Comparison of ENCODE assay signal across 2 cellular contexts in the genomic region with DNA sequence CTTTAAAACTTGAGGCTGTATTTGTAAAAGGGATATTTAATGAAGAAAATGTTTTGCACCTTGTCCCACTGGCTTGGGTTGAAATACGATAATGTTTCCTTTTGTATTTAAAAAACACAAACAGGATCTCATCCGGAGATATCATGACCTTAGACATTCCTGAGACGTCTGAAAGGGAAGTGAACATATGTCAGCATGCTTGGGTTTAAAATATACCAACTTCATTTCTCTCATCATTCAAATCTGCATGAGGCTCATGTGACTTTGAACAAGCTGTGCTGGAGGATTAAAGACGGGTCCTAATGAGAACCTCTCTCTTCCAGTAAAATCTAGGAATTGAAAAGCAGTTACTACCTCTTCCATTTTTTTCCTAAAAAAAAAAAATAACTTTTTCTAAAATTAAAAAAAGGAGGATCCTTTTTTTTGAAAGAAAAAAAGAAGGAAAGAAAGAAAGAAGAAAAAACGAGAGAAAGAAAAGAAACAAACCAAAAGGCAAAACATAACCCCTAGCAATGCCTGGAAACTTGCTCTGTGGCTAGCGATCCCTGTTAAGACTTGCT.
TF ChIP-seq lines count a peak whose summit lies in the region.

No MANE protein-coding gene starts in this region.

TF ChIP-seq in SK-N-SH, 30 proteins besides CTCF, POLR2A, EP300 and RAD21 (continued from another document):
- TF ChIP-seq, protein P1, sequence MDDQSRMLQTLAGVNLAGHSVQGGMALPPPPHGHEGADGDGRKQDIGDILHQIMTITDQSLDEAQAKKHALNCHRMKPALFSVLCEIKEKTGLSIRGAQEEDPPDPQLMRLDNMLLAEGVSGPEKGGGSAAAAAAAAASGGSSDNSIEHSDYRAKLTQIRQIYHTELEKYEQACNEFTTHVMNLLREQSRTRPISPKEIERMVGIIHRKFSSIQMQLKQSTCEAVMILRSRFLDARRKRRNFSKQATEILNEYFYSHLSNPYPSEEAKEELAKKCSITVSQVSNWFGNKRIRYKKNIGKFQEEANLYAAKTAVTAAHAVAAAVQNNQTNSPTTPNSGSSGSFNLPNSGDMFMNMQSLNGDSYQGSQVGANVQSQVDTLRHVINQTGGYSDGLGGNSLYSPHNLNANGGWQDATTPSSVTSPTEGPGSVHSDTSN (IDR thresholded peaks at IDR 0.05): no peak
- TF ChIP-seq JUND (IDR thresholded peaks at IDR 0.05) (no peak), MXI1 (IDR thresholded peaks at IDR 0.05; ENCODE audit: low read depth, low read length) (no peak), GATA2 (CRISPR knock-in tag; IDR thresholded peaks at IDR 0.05) (no peak), SIN3A (IDR thresholded peaks at IDR 0.05; ENCODE audit: borderline replicate concordance, low read depth, low read length) (no peak), RFX5 (IDR thresholded peaks at IDR 0.05; ENCODE audit: low read length) (no peak), RCOR1 (IDR thresholded peaks at IDR 0.05; ENCODE audit: low read length) (no peak), EZH2phosphoT487 (IDR thresholded peaks at IDR 0.05; ENCODE audit: borderline replicate concordance, low read depth) (no peak)

TF ChIP-seq in SK-N-SH treated with all-trans-retinoic acid at 6 μM for 48 hours, 23 proteins besides CTCF, POLR2A, EP300 and RAD21 (continued from another document):
- TF ChIP-seq, protein P2, sequence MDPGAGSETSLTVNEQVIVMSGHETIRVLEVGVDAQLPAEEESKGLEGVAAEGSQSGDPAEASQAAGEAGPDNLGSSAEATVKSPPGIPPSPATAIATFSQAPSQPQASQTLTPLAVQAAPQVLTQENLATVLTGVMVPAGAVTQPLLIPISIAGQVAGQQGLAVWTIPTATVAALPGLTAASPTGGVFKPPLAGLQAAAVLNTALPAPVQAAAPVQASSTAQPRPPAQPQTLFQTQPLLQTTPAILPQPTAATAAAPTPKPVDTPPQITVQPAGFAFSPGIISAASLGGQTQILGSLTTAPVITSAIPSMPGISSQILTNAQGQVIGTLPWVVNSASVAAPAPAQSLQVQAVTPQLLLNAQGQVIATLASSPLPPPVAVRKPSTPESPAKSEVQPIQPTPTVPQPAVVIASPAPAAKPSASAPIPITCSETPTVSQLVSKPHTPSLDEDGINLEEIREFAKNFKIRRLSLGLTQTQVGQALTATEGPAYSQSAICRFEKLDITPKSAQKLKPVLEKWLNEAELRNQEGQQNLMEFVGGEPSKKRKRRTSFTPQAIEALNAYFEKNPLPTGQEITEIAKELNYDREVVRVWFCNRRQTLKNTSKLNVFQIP (CRISPR knock-in tag; IDR thresholded peaks at IDR 0.05; ENCODE audit: borderline replicate concordance, low read depth): no peak
- TF ChIP-seq BACH2 (CRISPR knock-in tag; IDR thresholded peaks at IDR 0.05; ENCODE audit: borderline replicate concordance) (no peak), RARB (CRISPR knock-in tag; IDR thresholded peaks at IDR 0.05) (no peak), CSDC2 (CRISPR knock-in tag; IDR thresholded peaks at IDR 0.05) (no peak), SNAI2 (CRISPR knock-in tag; IDR thresholded peaks at IDR 0.05) (no peak), OSR1 (CRISPR knock-in tag; IDR thresholded peaks at IDR 0.05) (no peak), ZNF8 (CRISPR knock-in tag; IDR thresholded peaks at IDR 0.05) (no peak)
- TF ChIP-seq, protein P3, sequence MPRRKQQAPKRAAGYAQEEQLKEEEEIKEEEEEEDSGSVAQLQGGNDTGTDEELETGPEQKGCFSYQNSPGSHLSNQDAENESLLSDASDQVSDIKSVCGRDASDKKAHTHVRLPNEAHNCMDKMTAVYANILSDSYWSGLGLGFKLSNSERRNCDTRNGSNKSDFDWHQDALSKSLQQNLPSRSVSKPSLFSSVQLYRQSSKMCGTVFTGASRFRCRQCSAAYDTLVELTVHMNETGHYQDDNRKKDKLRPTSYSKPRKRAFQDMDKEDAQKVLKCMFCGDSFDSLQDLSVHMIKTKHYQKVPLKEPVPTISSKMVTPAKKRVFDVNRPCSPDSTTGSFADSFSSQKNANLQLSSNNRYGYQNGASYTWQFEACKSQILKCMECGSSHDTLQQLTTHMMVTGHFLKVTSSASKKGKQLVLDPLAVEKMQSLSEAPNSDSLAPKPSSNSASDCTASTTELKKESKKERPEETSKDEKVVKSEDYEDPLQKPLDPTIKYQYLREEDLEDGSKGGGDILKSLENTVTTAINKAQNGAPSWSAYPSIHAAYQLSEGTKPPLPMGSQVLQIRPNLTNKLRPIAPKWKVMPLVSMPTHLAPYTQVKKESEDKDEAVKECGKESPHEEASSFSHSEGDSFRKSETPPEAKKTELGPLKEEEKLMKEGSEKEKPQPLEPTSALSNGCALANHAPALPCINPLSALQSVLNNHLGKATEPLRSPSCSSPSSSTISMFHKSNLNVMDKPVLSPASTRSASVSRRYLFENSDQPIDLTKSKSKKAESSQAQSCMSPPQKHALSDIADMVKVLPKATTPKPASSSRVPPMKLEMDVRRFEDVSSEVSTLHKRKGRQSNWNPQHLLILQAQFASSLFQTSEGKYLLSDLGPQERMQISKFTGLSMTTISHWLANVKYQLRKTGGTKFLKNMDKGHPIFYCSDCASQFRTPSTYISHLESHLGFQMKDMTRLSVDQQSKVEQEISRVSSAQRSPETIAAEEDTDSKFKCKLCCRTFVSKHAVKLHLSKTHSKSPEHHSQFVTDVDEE (CRISPR knock-in tag; IDR thresholded peaks at IDR 0.05): no peak
- TF ChIP-seq, protein P4, sequence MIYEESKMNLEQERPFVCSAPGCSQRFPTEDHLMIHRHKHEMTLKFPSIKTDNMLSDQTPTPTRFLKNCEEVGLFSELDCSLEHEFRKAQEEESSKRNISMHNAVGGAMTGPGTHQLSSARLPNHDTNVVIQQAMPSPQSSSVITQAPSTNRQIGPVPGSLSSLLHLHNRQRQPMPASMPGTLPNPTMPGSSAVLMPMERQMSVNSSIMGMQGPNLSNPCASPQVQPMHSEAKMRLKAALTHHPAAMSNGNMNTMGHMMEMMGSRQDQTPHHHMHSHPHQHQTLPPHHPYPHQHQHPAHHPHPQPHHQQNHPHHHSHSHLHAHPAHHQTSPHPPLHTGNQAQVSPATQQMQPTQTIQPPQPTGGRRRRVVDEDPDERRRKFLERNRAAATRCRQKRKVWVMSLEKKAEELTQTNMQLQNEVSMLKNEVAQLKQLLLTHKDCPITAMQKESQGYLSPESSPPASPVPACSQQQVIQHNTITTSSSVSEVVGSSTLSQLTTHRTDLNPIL (CRISPR knock-in tag; IDR thresholded peaks at IDR 0.05; ENCODE audit: low read depth): no peak
- TF ChIP-seq, protein P5, sequence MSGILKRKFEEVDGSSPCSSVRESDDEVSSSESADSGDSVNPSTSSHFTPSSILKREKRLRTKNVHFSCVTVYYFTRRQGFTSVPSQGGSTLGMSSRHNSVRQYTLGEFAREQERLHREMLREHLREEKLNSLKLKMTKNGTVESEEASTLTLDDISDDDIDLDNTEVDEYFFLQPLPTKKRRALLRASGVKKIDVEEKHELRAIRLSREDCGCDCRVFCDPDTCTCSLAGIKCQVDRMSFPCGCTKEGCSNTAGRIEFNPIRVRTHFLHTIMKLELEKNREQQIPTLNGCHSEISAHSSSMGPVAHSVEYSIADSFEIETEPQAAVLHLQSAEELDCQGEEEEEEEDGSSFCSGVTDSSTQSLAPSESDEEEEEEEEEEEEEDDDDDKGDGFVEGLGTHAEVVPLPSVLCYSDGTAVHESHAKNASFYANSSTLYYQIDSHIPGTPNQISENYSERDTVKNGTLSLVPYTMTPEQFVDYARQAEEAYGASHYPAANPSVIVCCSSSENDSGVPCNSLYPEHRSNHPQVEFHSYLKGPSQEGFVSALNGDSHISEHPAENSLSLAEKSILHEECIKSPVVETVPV (CRISPR knock-in tag; IDR thresholded peaks at IDR 0.05): no peak
TF ChIP-seq in SK-N-SH treated with all-trans-retinoic acid at 6 μM for 48 hours: peak in this region for 0.
